ENCODE assay signal across 1 cellular context in the genomic region with DNA sequence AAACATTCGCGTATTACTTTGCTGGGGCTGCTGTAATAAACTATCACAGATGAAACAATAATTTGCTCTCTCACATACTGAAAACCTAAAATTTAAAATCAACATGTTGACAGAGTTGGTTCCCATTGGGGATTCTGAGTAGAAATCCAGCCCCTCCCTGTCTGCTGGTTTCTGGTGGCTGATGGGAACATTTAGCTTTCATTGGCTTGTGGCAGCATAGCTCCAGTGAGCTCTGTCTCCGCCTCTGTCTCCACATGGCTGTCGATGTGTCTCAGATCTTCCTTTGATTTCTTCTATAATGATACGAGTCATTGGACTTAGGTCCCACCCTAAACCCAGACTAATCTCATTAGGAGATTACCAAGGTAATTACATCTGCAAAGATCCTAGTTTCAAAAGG. TPM values are rescaled to one million over a fixed set of nuclear protein-coding genes. Genes with fewer than 3 reads are reported as not detected.
"Had no signal": no experiment of that assay in that cellular context is flagged by ENCODE, and none has a peak within 500 bp of the region (broad histone marks: within the 10 kb centered on the region; RNA-seq: fewer than 3 reads in every experiment).

No MANE protein-coding gene starts in this region.

RNA-seq across cellular contexts. Expression of a gene that starts 30.9 kb away (rescaled TPM):
- total RNA-seq: GM12878 had no signal
- polyA plus RNA-seq: GM12878 had no signal
